Comparison of ENCODE assay signal across 1 cellular context in genomic region chr10:70145166-70145665, GRCh38.
TF ChIP-seq lines count a peak whose summit lies in the region.

No MANE protein-coding gene starts in this region.

TF ChIP-seq in endothelial cell of umbilical vein, 7 proteins besides CTCF, POLR2A, EP300 and RAD21 (continued from another document):
- no peak for TF ChIP-seq FOS (IDR thresholded peaks at IDR 0.05; ENCODE audit: borderline replicate concordance, insufficient read depth, low read length)
- no peak for TF ChIP-seq MYC (IDR thresholded peaks at IDR 0.05; ENCODE audit: low read depth, low read length)
- TF ChIP-seq POLR2AphosphoS5 (IDR thresholded peaks at IDR 0.05; ENCODE audit: insufficient read depth, low read depth, low read length) = no peak
